ENCODE assay signal across 13 cellular contexts in genomic region chr9:133945977-133946753, GRCh38. TPM values are rescaled to one million over a fixed set of nuclear protein-coding genes. Genes with fewer than 3 reads are reported as not detected.
DNase-seq lines count a peak whose midpoint lies in the region; ATAC-seq, FAIRE-seq and TF ChIP-seq lines count a peak whose summit lies in the region.
"Had no signal": no experiment of that assay in that cellular context is flagged by ENCODE, and none has a peak within 500 bp of the region (broad histone marks: within the 10 kb centered on the region; RNA-seq: fewer than 3 reads in every experiment).

No MANE protein-coding gene starts in this region.

- no peak for TF ChIP-seq CTCF in osteoblast (IDR thresholded peaks at IDR 0.05; ENCODE audit: extremely low read depth, low read depth, low read length)
- TF ChIP-seq CTCF in D721Med (IDR thresholded peaks at IDR 0.05; ENCODE audit: insufficient read depth, missing control alignments) = no peak

- H3K9me3 ChIP-seq in osteoblast (ENCODE audit: low read depth, low read length) = no peaks in the 10 kb centered on the region
- H3K9me3 ChIP-seq: tibial nerve had no signal

- H4K20me1 ChIP-seq in osteoblast (ENCODE audit: insufficient read depth, low read length) = peaks cover 65% of the 10 kb centered on the region

- H3K27ac ChIP-seq in osteoblast (ENCODE audit: low read depth, low read length) = no peak overlapping the region
- H3K27ac ChIP-seq: tibial nerve had no signal

- peaks cover 72% of the 10 kb centered on the region for H3K79me2 ChIP-seq in osteoblast (ENCODE audit: insufficient read depth, low read length)

- ATAC-seq in GM18858 (IDR thresholded peaks at IDR 0.05; ENCODE audit: unreplicated experiment) = peak; percentile 48
- ATAC-seq in GM21619 (IDR thresholded peaks at IDR 0.05; ENCODE audit: unreplicated experiment) = peak; percentile 55
- ATAC-seq: left colon had no signal

- no peak for FAIRE-seq in D721Med (lab: Jason Lieb, UNC)

- no peak for TF ChIP-seq POLR2A in erythroblast (IDR thresholded peaks at IDR 0.05; ENCODE audit: low read length)

- DNase-seq in NCI-H146 treated with DMSO at 0.1 percent for 48 hours (lab: John Stamatoyannopoulos, UW; ENCODE audit: unreplicated experiment) (peak; percentile 27), osteoblast (ENCODE audit: insufficient read length, low spot score, missing footprints) (peak; percentile 74), erythroblast (lab: John Stamatoyannopoulos, UW) (no peak), dedifferentiated amniotic fluid mesenchymal stem cell (ENCODE audit: extremely low spot score) (no peak), D721Med (ENCODE audit: insufficient read length, low spot score) (no peak), GM19240 (ENCODE audit: insufficient read length, low spot score) (no peak)
- DNase-seq: activated effector memory CD4-positive, alpha-beta T cell treated with Interleukin-2 at 50 U/mL for 16 hours; effector memory CD4-positive, alpha-beta T cell; left colon; stimulated activated CD4-positive, alpha-beta T cell treated with anti-CD3 and anti-CD28 coated beads, Interleukin-12 subunit alpha, Interleukin-12 subunit beta, amount 100 ng/mL, for 4 hours had no signal

- no peak overlapping the region for H3K4me2 ChIP-seq in osteoblast (ENCODE audit: insufficient read depth, low read length)

- H3K36me3 ChIP-seq in osteoblast (ENCODE audit: insufficient read depth, low read length) = no peaks in the 10 kb centered on the region

- H3K4me1 ChIP-seq in osteoblast (ENCODE audit: insufficient read depth, low read length) = peaks cover 10% of the 10 kb centered on the region

- no peak overlapping the region for H2AFZ ChIP-seq in osteoblast (ENCODE audit: low read length)

- no peaks in the 10 kb centered on the region for H3K27me3 ChIP-seq in osteoblast (ENCODE audit: insufficient read depth, low read length)
- H3K27me3 ChIP-seq: tibial nerve had no signal

- no peak overlapping the region for H3K4me3 ChIP-seq in osteoblast (ENCODE audit: insufficient read depth, low read length)
- H3K4me3 ChIP-seq: tibial nerve had no signal

RNA-seq across cellular contexts. Expression of gene VAV2, which starts 46.0 kb away (rescaled TPM):
- 8.0 and 8.8 TPM in 2 replicates for total RNA-seq in osteoblast

Comparison
In these comparisons a context has a peak if more than half of its experiments do, and no peak if none do; other contexts are left out.
1. DNase-seq: peak in NCI-H146 treated with DMSO at 0.1 percent for 48 hours (single experiment) and osteoblast (single experiment); none in erythroblast (0 of 2), dedifferentiated amniotic fluid mesenchymal stem cell (single experiment), D721Med (single experiment) and GM19240 (single experiment).